Comparison of ENCODE assay signal across 22 cellular contexts in genomic region chr4:124265701-124266100, GRCh38.
"Had no signal": no experiment of that assay in that cellular context is flagged by ENCODE, and none has a peak within 500 bp of the region (broad histone marks: within the 10 kb centered on the region; RNA-seq: fewer than 3 reads in every experiment).

No MANE protein-coding gene starts in this region.

- H3K9me3 ChIP-seq: ovary, thoracic aorta, upper lobe of left lung had no signal

- H3K4me1 ChIP-seq: psoas muscle, stomach, upper lobe of left lung had no signal

- ATAC-seq: activated CD4-positive, alpha-beta T cell treated with anti-CD3 and anti-CD28 coated beads for 36 hours; esophagus mucosa; natural killer cell; psoas muscle; right cardiac atrium had no signal

- H3K36me3 ChIP-seq: ovary, stomach, thoracic aorta, upper lobe of left lung had no signal

- H3K27me3 ChIP-seq: ovary, stomach, upper lobe of left lung had no signal

- FAIRE-seq: small intestine had no signal

- H3K4me3 ChIP-seq: lung, ovary, psoas muscle, stomach, thoracic aorta, upper lobe of left lung had no signal

- H3K27ac ChIP-seq: ovary, psoas muscle, stomach, thoracic aorta, upper lobe of left lung had no signal

- DNase-seq: activated CD4-positive, alpha-beta T cell treated with anti-CD3 and anti-CD28 coated beads for 36 hours; activated CD4-positive, alpha-beta T cell treated with anti-CD3 and anti-CD28 coated beads, Interleukin-2, amount 50 U/mL, for 48 hours; amniotic stem cell; cerebellar nuclear complex; effector CD4-positive, alpha-beta T cell; foreskin melanocyte; glutamatergic neuron; hippocampal formation; islet precursor cell; natural killer cell; ovary; psoas muscle; right cardiac atrium; small intestine; stimulated activated CD4-positive, alpha-beta T cell treated with anti-CD3 and anti-CD28 coated beads, Interleukin-15, amount 100 ng/mL, for 24 hours; stimulated activated CD4-positive, alpha-beta T cell treated with anti-CD3 and anti-CD28 coated beads, Interleukin-2, amount 100 ng/mL, for 48 hours; stomach; SW 1271; upper lobe of left lung had no signal
